Comparison of ENCODE assay signal across 30 cellular contexts in genomic region chr5:145233461-145233860, GRCh38.
"Had no signal": no experiment of that assay in that cellular context is flagged by ENCODE, and none has a peak within 500 bp of the region (broad histone marks: within the 10 kb centered on the region; RNA-seq: fewer than 3 reads in every experiment).

No MANE protein-coding gene starts in this region.

- DNase-seq: activated CD4-positive, alpha-beta memory T cell treated with anti-CD3 and anti-CD28 coated beads for 36 hours; activated CD4-positive, alpha-beta T cell treated with anti-CD3 and anti-CD28 coated beads for 36 hours; activated CD4-positive, alpha-beta T cell treated with anti-CD3 and anti-CD28 coated beads, Interleukin-2, amount 10 ng/mL, durations not matched to agents 24 days and 14 days; activated CD4-positive, CD25-positive, alpha-beta regulatory T cell; activated CD4-positive, CD25-positive, alpha-beta regulatory T cell treated with anti-CD3 and anti-CD28 coated beads, Interleukin-2, amount 50 U/mL, for 72 hours; activated CD8-positive, alpha-beta memory T cell treated with anti-CD3 and anti-CD28 coated beads, Interleukin-2, amount 10 ng/mL, durations not matched to agents 7 days and 5 days; activated CD8-positive, alpha-beta memory T cell treated with anti-CD3 and anti-CD28 coated beads, Interleukin-2, amount 50 U/mL, for 4 hours; activated CD8-positive, alpha-beta T cell treated with anti-CD3 and anti-CD28 coated beads, Interleukin-2, amount 10 ng/mL, durations not matched to agents 7 days and 5 days; activated effector memory CD4-positive, alpha-beta T cell treated with anti-CD3 and anti-CD28 coated beads, Interleukin-2, amount 50 U/mL, for 16 hours; activated naive CD4-positive, alpha-beta T cell treated with anti-CD3 and anti-CD28 coated beads for 36 hours; activated naive CD8-positive, alpha-beta T cell treated with anti-CD3 and anti-CD28 coated beads for 36 hours; activated naive CD8-positive, alpha-beta T cell treated with anti-CD3 and anti-CD28 coated beads, Interleukin-2, amount 50 U/mL, for 24 hours; activated T-cell treated with anti-CD3 and anti-CD28 coated beads, Interleukin-2, amount 50 U/mL, for 1 hour; activated T-cell treated with anti-CD3 and anti-CD28 coated beads, Interleukin-2, amount 50 U/mL, for 48 hours; adrenal gland; amygdala; aorta; body of pancreas; central memory CD4-positive, alpha-beta T cell; cerebellar nuclear complex; colonic mucosa; effector CD8-positive, alpha-beta T cell; esophagus squamous epithelium; foreskin melanocyte; T-helper 2 cell had no signal

- ATAC-seq: activated CD4-positive, alpha-beta T cell treated with anti-CD3 and anti-CD28 coated beads for 36 hours; activated CD8-positive, alpha-beta memory T cell treated with anti-CD3 and anti-CD28 coated beads, Interleukin-2, amount 10 ng/mL, durations not matched to agents 7 days and 5 days; activated CD8-positive, alpha-beta T cell treated with anti-CD3 and anti-CD28 coated beads, Interleukin-2, amount 10 ng/mL, durations not matched to agents 7 days and 5 days; activated naive CD8-positive, alpha-beta T cell treated with anti-CD3 and anti-CD28 coated beads, Interleukin-2, amount 50 U/mL, for 24 hours; body of pancreas; gastroesophageal sphincter had no signal

- H3K36me3 ChIP-seq: adrenal gland, cardiac muscle cell, colonic mucosa, esophagus squamous epithelium, gastroesophageal sphincter had no signal

- H3K4me3 ChIP-seq: adrenal gland, body of pancreas, cardiac muscle cell, colonic mucosa, esophagus squamous epithelium, gastroesophageal sphincter had no signal

- H3K27me3 ChIP-seq: adrenal gland, body of pancreas, cardiac muscle cell, colonic mucosa, esophagus squamous epithelium, gastroesophageal sphincter had no signal

- H3K27ac ChIP-seq: adrenal gland, body of pancreas, cardiac muscle cell, colonic mucosa, epithelial cell of prostate, esophagus squamous epithelium, gastroesophageal sphincter had no signal

- H3K4me1 ChIP-seq: adrenal gland, colonic mucosa, esophagus squamous epithelium, gastroesophageal sphincter had no signal

- FAIRE-seq: endometrium, endothelial cell of umbilical vein had no signal

- H3K9me3 ChIP-seq: adrenal gland, body of pancreas, colonic mucosa, esophagus squamous epithelium, gastroesophageal sphincter had no signal
